ENCODE assay signal across 25 cellular contexts in the genomic region with DNA sequence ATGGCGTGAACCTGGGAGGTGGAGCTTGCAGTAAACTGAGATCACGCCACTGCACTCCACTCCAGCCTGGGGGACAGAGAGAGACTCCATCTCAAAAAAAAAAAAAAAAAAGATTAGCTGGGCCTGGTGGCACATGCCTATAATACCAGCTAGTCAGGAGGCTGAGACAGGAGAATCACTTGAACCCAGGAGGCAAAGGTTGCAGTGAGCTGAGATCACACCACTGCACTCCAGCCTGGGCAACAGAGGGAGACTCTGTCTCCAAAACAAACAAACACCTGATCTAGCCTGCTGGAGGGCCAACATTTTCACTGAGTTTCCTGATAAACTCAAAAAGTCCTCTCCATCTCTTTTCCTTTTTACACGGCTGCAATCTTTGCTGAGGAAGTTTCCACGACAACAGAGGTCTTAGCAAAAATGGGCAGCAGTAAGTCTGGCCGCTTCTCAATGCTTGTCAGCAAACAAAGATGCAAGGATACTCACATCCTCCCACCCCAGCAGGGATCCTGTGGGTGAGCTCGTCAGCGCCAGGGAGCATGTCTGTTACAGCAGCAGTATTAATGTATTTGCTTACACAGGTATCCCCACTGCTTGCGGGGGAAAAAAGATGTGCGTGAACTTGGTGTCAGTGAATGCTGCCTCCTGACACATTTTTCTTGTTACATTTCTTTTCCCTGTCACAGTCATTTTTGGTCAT. TPM values are rescaled to one million over a fixed set of nuclear protein-coding genes. Genes with fewer than 3 reads are reported as not detected.
"Had no signal": no experiment of that assay in that cellular context is flagged by ENCODE, and none has a peak within 500 bp of the region (broad histone marks: within the 10 kb centered on the region; RNA-seq: fewer than 3 reads in every experiment).

No MANE protein-coding gene starts in this region.

- H3K27ac ChIP-seq: brain microvascular endothelial cell, heart left ventricle, left lung, spleen, tibial nerve had no signal

- H3K4me3 ChIP-seq: heart left ventricle, left lung, lung, spleen, tibial nerve had no signal

- H3K4me1 ChIP-seq: heart left ventricle, left lung, spleen, tibial nerve had no signal

- H3K27me3 ChIP-seq: brain microvascular endothelial cell had no signal

- DNase-seq: activated CD4-positive, alpha-beta T cell treated with anti-CD3 and anti-CD28 coated beads for 4 hours; activated CD4-positive, alpha-beta T cell treated with anti-CD3 and anti-CD28 coated beads, Interleukin-2, amount 50 U/mL, for 4 hours; activated effector memory CD4-positive, alpha-beta T cell treated with anti-CD3 and anti-CD28 coated beads, Interleukin-2, amount 50 U/mL, for 16 hours; activated naive CD4-positive, alpha-beta T cell treated with anti-CD3 and anti-CD28 coated beads, Interleukin-2, amount 50 U/mL, for 16 hours; activated T-cell treated with anti-CD3 and anti-CD28 coated beads, Interleukin-2, amount 50 U/mL, for 1 hour; amniotic stem cell; brain microvascular endothelial cell; cortex of kidney; effector memory CD8-positive, alpha-beta T cell; foreskin fibroblast; heart left ventricle; hypothalamus; kidney glomerular epithelial cell; left lung; mesendoderm; natural killer cell; posterior cingulate gyrus; right cardiac atrium; spleen; stimulated activated naive CD4-positive, alpha-beta T cell treated with Interleukin-2 at 50 U/mL for 16 hours; T-helper 1 cell had no signal

- FAIRE-seq: astrocyte had no signal

- H3K9me3 ChIP-seq: left lung had no signal

- H3K36me3 ChIP-seq: brain microvascular endothelial cell, heart left ventricle, left lung, spleen, tibial nerve had no signal

RNA-seq across cellular contexts. Expression of gene C3orf20, which starts 44.4 kb away (rescaled TPM):
- total RNA-seq: temporal lobe, tibial nerve had no signal
- polyA plus RNA-seq: heart left ventricle, spleen had no signal
